ENCODE assay signal across 8 cellular contexts in the genomic region with DNA sequence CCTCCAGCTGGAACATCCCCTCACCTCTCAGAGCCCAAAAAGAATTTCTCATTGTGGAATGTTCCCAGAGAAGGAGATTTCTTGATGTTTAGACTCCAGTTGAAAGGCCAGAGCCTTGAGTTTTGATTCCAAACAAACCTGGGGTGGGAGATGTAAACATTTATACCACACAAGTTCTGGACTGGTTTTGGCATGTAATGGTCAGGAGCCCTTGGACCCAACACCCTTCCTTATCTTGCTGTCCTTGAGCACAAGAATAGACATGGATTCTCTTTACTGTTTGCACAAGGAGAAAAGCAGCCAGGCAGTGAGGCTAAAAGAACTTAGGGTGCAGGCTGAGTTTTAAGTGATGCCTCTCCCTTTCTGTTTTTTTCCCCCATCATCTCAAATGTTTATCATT. TPM values are rescaled to one million over a fixed set of nuclear protein-coding genes. Genes with fewer than 3 reads are reported as not detected.
"Had no signal": no experiment of that assay in that cellular context is flagged by ENCODE, and none has a peak within 500 bp of the region (broad histone marks: within the 10 kb centered on the region; RNA-seq: fewer than 3 reads in every experiment).

No MANE protein-coding gene starts in this region.

- H3K4me2 ChIP-seq: GM23338 had no signal

- H3K4me3 ChIP-seq: GM23338, K562 had no signal

- ATAC-seq: GM23338, K562 had no signal

- DNase-seq: H9, HCEC 1CT had no signal

- H2AFZ ChIP-seq: GM23338 had no signal

- FAIRE-seq: H1, H54, HTR-8/SVneo, K562 had no signal

RNA-seq across cellular contexts. Expression of a gene that starts 4.5 kb away (rescaled TPM):
- total RNA-seq: HT-29, K562 had no signal
- polyA plus RNA-seq: K562 had no signal
